ENCODE assay signal across 13 cellular contexts in the genomic region with DNA sequence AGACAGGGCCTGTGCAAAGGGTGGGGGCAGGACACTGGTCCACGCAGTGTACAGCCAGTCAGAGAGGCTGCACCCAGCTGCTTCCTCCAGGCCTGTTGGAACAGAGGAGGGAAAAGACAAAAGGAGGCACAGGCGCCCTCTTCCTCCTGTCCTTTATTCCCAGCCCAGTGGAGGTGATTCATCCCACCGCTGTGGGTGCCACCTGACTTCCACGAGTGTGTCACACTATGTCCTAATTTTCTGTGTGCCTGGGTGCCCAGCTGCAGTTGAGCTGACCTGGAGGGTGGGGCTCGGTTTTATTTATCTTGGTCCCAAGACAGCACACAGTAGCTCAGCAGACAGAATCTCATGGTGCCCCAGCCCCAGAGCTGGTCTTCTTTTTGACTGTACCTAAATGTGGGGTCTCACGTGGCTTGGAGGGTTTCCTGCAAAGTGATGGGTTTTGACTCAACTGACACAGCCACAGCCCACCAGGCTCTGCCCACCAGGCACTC. TPM values are rescaled to one million over a fixed set of nuclear protein-coding genes. Genes with fewer than 3 reads are reported as not detected.
DNase-seq lines count a peak whose midpoint lies in the region; TF ChIP-seq lines count a peak whose summit lies in the region.
"Had no signal": no experiment of that assay in that cellular context is flagged by ENCODE, and none has a peak within 500 bp of the region (broad histone marks: within the 10 kb centered on the region; RNA-seq: fewer than 3 reads in every experiment).

No MANE protein-coding gene starts in this region.

- H3K27me3 Mint-ChIP-seq in nephron (ENCODE audit: low read depth) (no peaks in the 10 kb centered on the region), nephron progenitor cell (ENCODE audit: low read depth, poor library complexity) (no peaks in the 10 kb centered on the region)

- H3K4me1 ChIP-seq in esophagus (ENCODE audit: control insufficient read depth in 2 of 2, insufficient read depth in 2 of 2, low read length in 1 of 2): peaks cover 8 to 17% of the 10 kb centered on the region in 2 donors

- peaks cover 0 to 7% of the 10 kb centered on the region in 2 donors for H3K36me3 ChIP-seq in esophagus (ENCODE audit: control insufficient read depth in 2 of 2, insufficient read depth in 2 of 2, low read length in 1 of 2)
- H3K36me3 ChIP-seq: uterus had no signal

- peak overlapping the region; percentile 77 to 82 for H3K27ac ChIP-seq in esophagus (ENCODE audit: low read depth in 2 of 2, low read length in 1 of 2)
- H3K27ac ChIP-seq: HL-60 had no signal

- H3K27ac Mint-ChIP-seq in nephron (peak overlapping the region in 2 of 3 experiments; percentile 8 to 40), nephron progenitor cell (no peak overlapping the region)

- H3K36me3 Mint-ChIP-seq in nephron (ENCODE audit: low read depth): peaks cover 8% of the 10 kb centered on the region
- H3K36me3 Mint-ChIP-seq in nephron progenitor cell (ENCODE audit: low read depth): peaks cover 21% of the 10 kb centered on the region

- peaks cover 50% of the 10 kb centered on the region for H3K4me1 Mint-ChIP-seq in nephron
- peaks cover 63% of the 10 kb centered on the region for H3K4me1 Mint-ChIP-seq in nephron progenitor cell

- no peaks in the 10 kb centered on the region for H3K9me3 ChIP-seq in esophagus (ENCODE audit: control insufficient read depth in 2 of 2, insufficient read depth in 1 of 2, low read depth in 1 of 2, low read length in 1 of 2)
- H3K9me3 ChIP-seq: uterus had no signal

- H3K4me3 ChIP-seq in esophagus (ENCODE audit: low read depth in 1 of 2, low read length in 2 of 2): no peak overlapping the region
- H3K4me3 ChIP-seq: uterus had no signal

- H3K4me3 Mint-ChIP-seq in nephron (no peak overlapping the region), nephron progenitor cell (no peak overlapping the region)

- DNase-seq in EL (peak; percentile 21), RKO (ENCODE audit: low spot score) (peak; percentile 30), NOMO-1 treated with DMSO at 0.1 percent for 48 hours (lab: John Stamatoyannopoulos, UW; ENCODE audit: unreplicated experiment) (no peak), SK-N-DZ (ENCODE audit: low spot score) (no peak), AML-193 (lab: John Stamatoyannopoulos, UW) (no peak), nephron progenitor cell (no peak)
- DNase-seq: activated T-cell treated with anti-CD3 and anti-CD28 coated beads for 4 hours, cerebellar nuclear complex, T-helper 1 cell, uterus had no signal

- H3K9me3 Mint-ChIP-seq in nephron: no peaks in the 10 kb centered on the region
- H3K9me3 Mint-ChIP-seq in nephron progenitor cell: no peaks in the 10 kb centered on the region

- no peak for TF ChIP-seq CTCF in nephron (IDR thresholded peaks at IDR 0.05; ENCODE audit: unreplicated experiment in 3 of 3)
- TF ChIP-seq CTCF in nephron progenitor cell (IDR thresholded peaks at IDR 0.05): no peak

- H3K27me3 ChIP-seq in esophagus (ENCODE audit: control insufficient read depth in 1 of 2, insufficient read depth in 2 of 2, low read length in 2 of 2): no peaks in the 10 kb centered on the region
- H3K27me3 ChIP-seq: uterus had no signal

- WGBS in esophagus, 2 donors: 54 to 62% methylated on average over 6 of the region's 6 CpGs

RNA-seq across cellular contexts. Expression of a gene that starts 9.0 kb away (rescaled TPM):
- 10 to 100 TPM; 17.7 to 20.2 TPM for polyA plus RNA-seq in esophagus
- polyA plus RNA-seq in SK-N-DZ (2014; cell fraction: cytosol; rRNA removed): 8.4 and 8.6 TPM in 2 replicates
- 13.1 and 14.7 TPM in 2 replicates for polyA plus RNA-seq in SK-N-DZ (2014; cell fraction: nucleus; rRNA removed)

RNA-seq across cellular contexts. Expression of a gene that starts 33.2 kb away (rescaled TPM):
- under 1 TPM in 1 of 2 donors, not detected in 1; 0.02 TPM for polyA plus RNA-seq in esophagus
- not detected in 2 replicates for polyA plus RNA-seq in SK-N-DZ (2014; cell fraction: cytosol; rRNA removed)
- polyA plus RNA-seq in SK-N-DZ (2014; cell fraction: nucleus; rRNA removed): not detected in 2 replicates

RNA-seq across cellular contexts. Expression of a gene that starts 33.4 kb away (rescaled TPM):
- polyA plus RNA-seq in esophagus: 1 to 10 TPM; 1.6 to 2.5 TPM
- 3.1 and 5.9 TPM in 2 replicates for polyA plus RNA-seq in SK-N-DZ (2014; cell fraction: cytosol; rRNA removed)
- polyA plus RNA-seq in SK-N-DZ (2014; cell fraction: nucleus; rRNA removed): 6.7 and 7.9 TPM in 2 replicates

Comparison
In these comparisons a context has a peak if more than half of its experiments do, and no peak if none do; other contexts are left out.
1. DNase-seq: peak in EL (single experiment) and RKO (single experiment); none in NOMO-1 treated with DMSO at 0.1 percent for 48 hours (single experiment), SK-N-DZ (single experiment), AML-193 (0 of 2) and nephron progenitor cell (single experiment).